8 cellular contexts compared by ENCODE assay signal in the genomic region with DNA sequence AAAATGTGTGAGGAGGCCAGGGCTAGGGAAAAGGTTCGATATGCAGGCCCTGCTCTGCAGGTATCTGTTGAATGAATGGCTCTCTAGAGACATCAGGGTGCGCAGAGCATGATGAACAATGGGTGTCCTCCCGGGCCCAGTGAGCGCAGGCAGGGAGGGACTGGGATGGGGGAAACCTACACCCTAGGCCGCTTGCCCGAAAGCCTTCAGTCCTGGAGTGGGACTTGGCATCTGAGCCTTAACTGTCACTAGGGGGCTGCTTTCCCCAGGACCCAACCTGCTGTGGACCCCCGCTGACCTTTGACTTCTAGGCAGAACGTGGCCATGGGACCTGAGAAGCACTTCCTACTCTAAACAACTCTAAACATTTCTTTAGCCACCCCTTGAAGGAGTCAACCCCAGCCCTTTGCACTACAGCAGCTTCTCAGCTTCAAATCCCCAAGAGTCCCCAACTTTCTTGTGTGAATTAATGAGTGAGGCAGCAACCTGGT. TPM values are rescaled to one million over a fixed set of nuclear protein-coding genes. Genes with fewer than 3 reads are reported as not detected.
A peak's percentile ranks its signal among the peaks of the same experiment; 100 is the strongest.
DNase-seq lines count a peak whose midpoint lies in the region; ATAC-seq and TF ChIP-seq lines count a peak whose summit lies in the region.

No MANE protein-coding gene starts in this region.

- no peak for TF ChIP-seq RAD21 in neural cell (conservative IDR thresholded peaks at IDR 0.05)

- H3K27me3 ChIP-seq in BE2C (no peaks in the 10 kb centered on the region), PC-9 (ENCODE audit: insufficient read depth, low read depth) (no peaks in the 10 kb centered on the region), endocrine pancreas (ENCODE audit: control insufficient read depth, insufficient read depth, low read length) (no peaks in the 10 kb centered on the region), neural cell (ENCODE audit: insufficient read depth, low read depth, low read length) (peaks cover 7% of the 10 kb centered on the region)

- no peaks in the 10 kb centered on the region for H4K20me1 ChIP-seq in PC-9 (ENCODE audit: insufficient read depth)
- H4K20me1 ChIP-seq in neural cell (ENCODE audit: insufficient read depth), result no peaks in the 10 kb centered on the region

- CTCF ChIA-PET in PC-9 (lab: Charles Lee), result interaction anchor here (0.6 to 1.1 kb wide), 4 partner anchors 11 to 67 kb away, joined by 3 to 7 read pairs (median 3); no protein-coding TSS in a partner anchor

- TF ChIP-seq EP300 in neural cell (conservative IDR thresholded peaks at IDR 0.05; ENCODE audit: poor library complexity, severe bottlenecking), result no peak

- DNase-seq in BE2C (no peak), PC-9 (no peak), NCI-H774 (lab: John Stamatoyannopoulos, UW) (no peak), RPMI8226 (no peak), NCI-H1417 (lab: John Stamatoyannopoulos, UW) (no peak)

- H3K9ac ChIP-seq in endocrine pancreas (ENCODE audit: control insufficient read depth, insufficient read depth, low read length) (peak overlapping the region; percentile 61), neural cell (ENCODE audit: low read length) (no peak overlapping the region)

- peak overlapping the region; percentile 63 for H3K4me3 ChIP-seq in BE2C (ENCODE audit: low read depth, low read length)
- H3K4me3 ChIP-seq in PC-9, result peak overlapping the region; percentile 70; the same call in 1 of the 2 replicates
- peak overlapping the region; percentile 20 for H3K4me3 ChIP-seq in endocrine pancreas (ENCODE audit: control insufficient read depth, insufficient read depth, low read length)
- H3K4me3 ChIP-seq in neural cell (ENCODE audit: low read length), result peak overlapping the region; percentile 54

- H3K9me3 ChIP-seq in BE2C (no peaks in the 10 kb centered on the region), PC-9 (ENCODE audit: insufficient read depth, low read depth) (no peaks in the 10 kb centered on the region), endocrine pancreas (ENCODE audit: control insufficient read depth, low read length) (no peaks in the 10 kb centered on the region), neural cell (ENCODE audit: low read length) (no peaks in the 10 kb centered on the region)

- no peaks in the 10 kb centered on the region for H3K9me2 ChIP-seq in PC-9 (ENCODE audit: insufficient read depth)
- H3K9me2 ChIP-seq in neural cell (ENCODE audit: insufficient read depth, low read length), result no peaks in the 10 kb centered on the region

- H3K4me2 ChIP-seq in PC-9 (peak overlapping the region; percentile 87), neural cell (ENCODE audit: low read length) (no peak overlapping the region)

- no peak for ATAC-seq in GM19351 (IDR thresholded peaks at IDR 0.05; ENCODE audit: unreplicated experiment)

- H3F3A ChIP-seq in PC-9 (ENCODE audit: insufficient read depth, low read depth) (no peaks in the 10 kb centered on the region), neural cell (ENCODE audit: insufficient read depth, low read length, poor library complexity, severe bottlenecking) (no peaks in the 10 kb centered on the region)

- TF ChIP-seq CTCF in BE2C (IDR thresholded peaks at IDR 0.05; ENCODE audit: low read depth, low read length), result no peak
- TF ChIP-seq CTCF in PC-9 (conservative IDR thresholded peaks at IDR 0.05), result no peak
- TF ChIP-seq CTCF in neural cell (IDR thresholded peaks at IDR 0.05; ENCODE audit: poor library complexity, severe bottlenecking), result no peak

- H3K79me2 ChIP-seq in PC-9 (ENCODE audit: low read depth) (no peaks in the 10 kb centered on the region), neural cell (replicated peaks; ENCODE audit: insufficient read depth, low read length) (no peaks in the 10 kb centered on the region)

- POLR2A ChIA-PET in PC-9 (lab: Charles Lee; ENCODE audit: unreplicated experiment), result interaction anchor here (0.6 kb wide), 1 partner anchor 437 kb away, joined by 17 read pairs; no protein-coding TSS in a partner anchor

- H3K4me1 ChIP-seq in BE2C (no peaks in the 10 kb centered on the region; the same call in 1 of the 2 replicates), PC-9 (replicated peaks; ENCODE audit: insufficient read depth) (peaks cover 9% of the 10 kb centered on the region; the same call in 1 of the 2 replicates), endocrine pancreas (ENCODE audit: control insufficient read depth, insufficient read depth, low read length) (no peaks in the 10 kb centered on the region)

- H3K27ac ChIP-seq in PC-9 (no peak overlapping the region), neural cell (ENCODE audit: low read length) (no peak overlapping the region)

- peak overlapping the region; percentile 99; the same call in 1 of the 2 replicates for H2AFZ ChIP-seq in PC-9
- H2AFZ ChIP-seq in neural cell (ENCODE audit: low read depth, low read length), result no peak overlapping the region

- BruUV-seq in PC-9 (replicated peaks; lab: Mats Ljungman, UMichigan), result TSS peak; percentile 60

- intact Hi-C loops in PC-9 (cut with micrococcal nuclease; ENCODE audit: unreplicated experiment), result loop anchor here (2.0 to 5.0 kb wide), 2 partner anchors 16 to 45 kb away; partner anchors contain the start of genes CD164L2 and TMEM222

- no peaks in the 10 kb centered on the region for H3K36me3 ChIP-seq in BE2C
- no peaks in the 10 kb centered on the region for H3K36me3 ChIP-seq in PC-9 (ENCODE audit: low read depth)
- no peaks in the 10 kb centered on the region for H3K36me3 ChIP-seq in endocrine pancreas (ENCODE audit: control insufficient read depth, insufficient read depth, low read length)
- no peaks in the 10 kb centered on the region for H3K36me3 ChIP-seq in neural cell (ENCODE audit: insufficient read depth, low read length)

TF ChIP-seq in neural cell, 6 proteins besides CTCF, POLR2A, EP300 and RAD21:
- no peak for TF ChIP-seq MXI1 (conservative IDR thresholded peaks at IDR 0.05; ENCODE audit: poor library complexity, severe bottlenecking)
- TF ChIP-seq POLR2AphosphoS5 (IDR thresholded peaks at IDR 0.05), result no peak
- no peak for TF ChIP-seq SMC3 (conservative IDR thresholded peaks at IDR 0.05; ENCODE audit: poor library complexity)
- TF ChIP-seq TAF1 (IDR thresholded peaks at IDR 0.05; ENCODE audit: low read depth), result no peak
- TF ChIP-seq EZH2 (IDR thresholded peaks at IDR 0.05; ENCODE audit: borderline replicate concordance, insufficient read depth, low read length, poor library complexity, severe bottlenecking), result no peak
- TF ChIP-seq, protein P1, sequence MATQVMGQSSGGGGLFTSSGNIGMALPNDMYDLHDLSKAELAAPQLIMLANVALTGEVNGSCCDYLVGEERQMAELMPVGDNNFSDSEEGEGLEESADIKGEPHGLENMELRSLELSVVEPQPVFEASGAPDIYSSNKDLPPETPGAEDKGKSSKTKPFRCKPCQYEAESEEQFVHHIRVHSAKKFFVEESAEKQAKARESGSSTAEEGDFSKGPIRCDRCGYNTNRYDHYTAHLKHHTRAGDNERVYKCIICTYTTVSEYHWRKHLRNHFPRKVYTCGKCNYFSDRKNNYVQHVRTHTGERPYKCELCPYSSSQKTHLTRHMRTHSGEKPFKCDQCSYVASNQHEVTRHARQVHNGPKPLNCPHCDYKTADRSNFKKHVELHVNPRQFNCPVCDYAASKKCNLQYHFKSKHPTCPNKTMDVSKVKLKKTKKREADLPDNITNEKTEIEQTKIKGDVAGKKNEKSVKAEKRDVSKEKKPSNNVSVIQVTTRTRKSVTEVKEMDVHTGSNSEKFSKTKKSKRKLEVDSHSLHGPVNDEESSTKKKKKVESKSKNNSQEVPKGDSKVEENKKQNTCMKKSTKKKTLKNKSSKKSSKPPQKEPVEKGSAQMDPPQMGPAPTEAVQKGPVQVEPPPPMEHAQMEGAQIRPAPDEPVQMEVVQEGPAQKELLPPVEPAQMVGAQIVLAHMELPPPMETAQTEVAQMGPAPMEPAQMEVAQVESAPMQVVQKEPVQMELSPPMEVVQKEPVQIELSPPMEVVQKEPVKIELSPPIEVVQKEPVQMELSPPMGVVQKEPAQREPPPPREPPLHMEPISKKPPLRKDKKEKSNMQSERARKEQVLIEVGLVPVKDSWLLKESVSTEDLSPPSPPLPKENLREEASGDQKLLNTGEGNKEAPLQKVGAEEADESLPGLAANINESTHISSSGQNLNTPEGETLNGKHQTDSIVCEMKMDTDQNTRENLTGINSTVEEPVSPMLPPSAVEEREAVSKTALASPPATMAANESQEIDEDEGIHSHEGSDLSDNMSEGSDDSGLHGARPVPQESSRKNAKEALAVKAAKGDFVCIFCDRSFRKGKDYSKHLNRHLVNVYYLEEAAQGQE (IDR thresholded peaks at IDR 0.05; ENCODE audit: borderline replicate concordance), result no peak

RNA-seq across cellular contexts. Expression of gene MAP3K6, which starts 0.4 kb away (rescaled TPM):
- polyA plus RNA-seq in BE2C (2012; ENCODE audit: insufficient read depth, insufficient read length, low read depth), result 3.6 TPM
- total RNA-seq in PC-9 (2021), result 25.1 and 26.2 TPM in 2 replicates
- polyA plus RNA-seq in neural cell, result 1.6 and 4.4 TPM in 2 replicates
- 1.2 and 1.6 TPM in 2 replicates for polyA minus RNA-seq in neural cell

RNA-seq across cellular contexts. Expression of gene FCN3, which starts 7.4 kb away (rescaled TPM):
- not detected for polyA plus RNA-seq in BE2C (2012; ENCODE audit: insufficient read depth, insufficient read length, low read depth)
- not detected in 2 replicates for total RNA-seq in PC-9 (2021)
- polyA plus RNA-seq in neural cell, result not detected in 2 replicates
- polyA minus RNA-seq in neural cell, result not detected in 2 replicates

RNA-seq across cellular contexts. Expression of gene CD164L2, which starts 15.9 kb away (rescaled TPM):
- polyA plus RNA-seq in BE2C (2012; ENCODE audit: insufficient read depth, insufficient read length, low read depth), result not detected
- 0.63 and 1.7 TPM in 2 replicates for total RNA-seq in PC-9 (2021)
- not detected in 2 replicates for polyA plus RNA-seq in neural cell
- not detected in 2 replicates for polyA minus RNA-seq in neural cell

RNA-seq across cellular contexts. Expression of gene GPR3, which starts 25.2 kb away (rescaled TPM):
- polyA plus RNA-seq in BE2C (2012; ENCODE audit: insufficient read depth, insufficient read length, low read depth), result 5.5 TPM
- total RNA-seq in PC-9 (2021), result 0.98 and 1.2 TPM in 2 replicates
- 0.12 and 0.54 TPM in 2 replicates for polyA plus RNA-seq in neural cell
- polyA minus RNA-seq in neural cell, result 1.2 and 2.7 TPM in 2 replicates

RNA-seq across cellular contexts. Expression of gene SYTL1, which starts 25.4 kb away (rescaled TPM):
- polyA plus RNA-seq in BE2C (2012; ENCODE audit: insufficient read depth, insufficient read length, low read depth), result 0.88 TPM
- total RNA-seq in PC-9 (2021), result 43.7 and 49.8 TPM in 2 replicates
- polyA plus RNA-seq in neural cell, result not detected in 2 replicates
- 0.46 TPM in 1 of 2 replicates, not detected in the other for polyA minus RNA-seq in neural cell

Comparison
In these comparisons a context has a peak if more than half of its experiments do, and no peak if none do; other contexts are left out.
1. H3K4me3 ChIP-seq: peak in every context shown above with its lines; median percentile 70 in PC-9; 63 in BE2C; 54 in neural cell; 20 in endocrine pancreas.